In genomic region chrX:9267415-9267814, GRCh38 we compare ENCODE assay signal across 1 cellular context.
TF ChIP-seq lines count a peak whose summit lies in the region.

No MANE protein-coding gene starts in this region.

TF ChIP-seq in GM23338, 12 proteins besides CTCF, POLR2A, EP300 and RAD21 (continued from another document):
- TF ChIP-seq ZNF462 (CRISPR knock-in tag; IDR thresholded peaks at IDR 0.05) = no peak
- no peak for TF ChIP-seq NANOG (IDR thresholded peaks at IDR 0.05; ENCODE audit: borderline replicate concordance)
- no peak for TF ChIP-seq EZH2 (IDR thresholded peaks at IDR 0.05; ENCODE audit: low read depth, unreplicated experiment)
- TF ChIP-seq STAT1 (IDR thresholded peaks at IDR 0.05; ENCODE audit: unreplicated experiment) = no peak
- no peak for TF ChIP-seq ETS1 (IDR thresholded peaks at IDR 0.05)
- TF ChIP-seq ZNF331 (CRISPR knock-in tag; IDR thresholded peaks at IDR 0.05; ENCODE audit: low read depth) = no peak
- TF ChIP-seq, protein P1, sequence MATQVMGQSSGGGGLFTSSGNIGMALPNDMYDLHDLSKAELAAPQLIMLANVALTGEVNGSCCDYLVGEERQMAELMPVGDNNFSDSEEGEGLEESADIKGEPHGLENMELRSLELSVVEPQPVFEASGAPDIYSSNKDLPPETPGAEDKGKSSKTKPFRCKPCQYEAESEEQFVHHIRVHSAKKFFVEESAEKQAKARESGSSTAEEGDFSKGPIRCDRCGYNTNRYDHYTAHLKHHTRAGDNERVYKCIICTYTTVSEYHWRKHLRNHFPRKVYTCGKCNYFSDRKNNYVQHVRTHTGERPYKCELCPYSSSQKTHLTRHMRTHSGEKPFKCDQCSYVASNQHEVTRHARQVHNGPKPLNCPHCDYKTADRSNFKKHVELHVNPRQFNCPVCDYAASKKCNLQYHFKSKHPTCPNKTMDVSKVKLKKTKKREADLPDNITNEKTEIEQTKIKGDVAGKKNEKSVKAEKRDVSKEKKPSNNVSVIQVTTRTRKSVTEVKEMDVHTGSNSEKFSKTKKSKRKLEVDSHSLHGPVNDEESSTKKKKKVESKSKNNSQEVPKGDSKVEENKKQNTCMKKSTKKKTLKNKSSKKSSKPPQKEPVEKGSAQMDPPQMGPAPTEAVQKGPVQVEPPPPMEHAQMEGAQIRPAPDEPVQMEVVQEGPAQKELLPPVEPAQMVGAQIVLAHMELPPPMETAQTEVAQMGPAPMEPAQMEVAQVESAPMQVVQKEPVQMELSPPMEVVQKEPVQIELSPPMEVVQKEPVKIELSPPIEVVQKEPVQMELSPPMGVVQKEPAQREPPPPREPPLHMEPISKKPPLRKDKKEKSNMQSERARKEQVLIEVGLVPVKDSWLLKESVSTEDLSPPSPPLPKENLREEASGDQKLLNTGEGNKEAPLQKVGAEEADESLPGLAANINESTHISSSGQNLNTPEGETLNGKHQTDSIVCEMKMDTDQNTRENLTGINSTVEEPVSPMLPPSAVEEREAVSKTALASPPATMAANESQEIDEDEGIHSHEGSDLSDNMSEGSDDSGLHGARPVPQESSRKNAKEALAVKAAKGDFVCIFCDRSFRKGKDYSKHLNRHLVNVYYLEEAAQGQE (IDR thresholded peaks at IDR 0.05; ENCODE audit: unreplicated experiment) = no peak
